Comparison of ENCODE assay signal across 1 cellular context in genomic region chr5:181217111-181217804, GRCh38.
A peak's percentile ranks its signal among the peaks of the same experiment; 100 is the strongest.
TF ChIP-seq lines count a peak whose summit lies in the region.

No MANE protein-coding gene starts in this region.

TF ChIP-seq in HepG2, 621 proteins besides CTCF, POLR2A, EP300 and RAD21 (continued from another document):
- TF ChIP-seq ZBTB10 (CRISPR knock-in tag; IDR thresholded peaks at IDR 0.05; ENCODE audit: borderline replicate concordance) (no peak), SYNCRIP (IDR thresholded peaks at IDR 0.05; ENCODE audit: insufficient read depth, low read depth, low read length) (no peak), ZNF709 (CRISPR knock-in tag; IDR thresholded peaks at IDR 0.05) (0 out of 2 replicates have a peak, but pooled peaks have one; percentile 9), ARID5B (CRISPR knock-in tag; IDR thresholded peaks at IDR 0.05) (0 out of 2 replicates have a peak, but pooled peaks have one; percentile 6), MAFG (CRISPR knock-in tag; IDR thresholded peaks at IDR 0.05) (no peak), TGIF2 (CRISPR knock-in tag; IDR thresholded peaks at IDR 0.05) (no peak), NR1H2 (CRISPR knock-in tag; IDR thresholded peaks at IDR 0.05; ENCODE audit: borderline replicate concordance, low read depth) (no peak), ELF3 (CRISPR knock-in tag; IDR thresholded peaks at IDR 0.05) (0 out of 2 replicates have a peak, but pooled peaks have one; percentile 11), KDM2A (CRISPR knock-in tag; IDR thresholded peaks at IDR 0.05; ENCODE audit: borderline replicate concordance, low read depth) (no peak), HDAC2 (CRISPR knock-in tag; IDR thresholded peaks at IDR 0.05) (no peak), TFAP4 (IDR thresholded peaks at IDR 0.05; ENCODE audit: borderline replicate concordance, low read depth) (no peak), ZNF777 (CRISPR knock-in tag; IDR thresholded peaks at IDR 0.05) (peak; percentile 92), THAP8 (CRISPR knock-in tag; IDR thresholded peaks at IDR 0.05; ENCODE audit: borderline replicate concordance) (no peak), DZIP1 (CRISPR knock-in tag; IDR thresholded peaks at IDR 0.05) (0 out of 2 replicates have a peak, but pooled peaks have one; percentile 57), ZNF639 (CRISPR knock-in tag; conservative IDR thresholded peaks at IDR 0.05) (no peak), NFYB (CRISPR knock-in tag; IDR thresholded peaks at IDR 0.05) (no peak), ZNF891 (CRISPR knock-in tag; IDR thresholded peaks at IDR 0.05) (no peak), ZNF207 (IDR thresholded peaks at IDR 0.05; ENCODE audit: borderline replicate concordance) (no peak), NFKBIZ (CRISPR knock-in tag; IDR thresholded peaks at IDR 0.05) (no peak), CHD2 (IDR thresholded peaks at IDR 0.05; ENCODE audit: low read depth, low read length) (no peak), ATF7-NPFF (CRISPR knock-in tag; IDR thresholded peaks at IDR 0.05; ENCODE audit: low read depth) (no peak), SKI (IDR thresholded peaks at IDR 0.05; ENCODE audit: partially characterized antibody) (no peak), NFE2 (CRISPR knock-in tag; IDR thresholded peaks at IDR 0.05) (no peak), PHF8 (CRISPR knock-in tag; IDR thresholded peaks at IDR 0.05) (no peak), EED (CRISPR knock-in tag; IDR thresholded peaks at IDR 0.05) (no peak), FOXO1 (CRISPR knock-in tag; IDR thresholded peaks at IDR 0.05) (no peak), RELA (CRISPR knock-in tag; IDR thresholded peaks at IDR 0.05) (no peak), ZNF883 (CRISPR knock-in tag; IDR thresholded peaks at IDR 0.05; ENCODE audit: not compliant biosample characterization) (no peak), ZNF558 (CRISPR knock-in tag; IDR thresholded peaks at IDR 0.05; ENCODE audit: borderline replicate concordance) (0 out of 2 replicates have a peak, but pooled peaks have one; percentile 46)
